8 cellular contexts compared by ENCODE assay signal in the genomic region with DNA sequence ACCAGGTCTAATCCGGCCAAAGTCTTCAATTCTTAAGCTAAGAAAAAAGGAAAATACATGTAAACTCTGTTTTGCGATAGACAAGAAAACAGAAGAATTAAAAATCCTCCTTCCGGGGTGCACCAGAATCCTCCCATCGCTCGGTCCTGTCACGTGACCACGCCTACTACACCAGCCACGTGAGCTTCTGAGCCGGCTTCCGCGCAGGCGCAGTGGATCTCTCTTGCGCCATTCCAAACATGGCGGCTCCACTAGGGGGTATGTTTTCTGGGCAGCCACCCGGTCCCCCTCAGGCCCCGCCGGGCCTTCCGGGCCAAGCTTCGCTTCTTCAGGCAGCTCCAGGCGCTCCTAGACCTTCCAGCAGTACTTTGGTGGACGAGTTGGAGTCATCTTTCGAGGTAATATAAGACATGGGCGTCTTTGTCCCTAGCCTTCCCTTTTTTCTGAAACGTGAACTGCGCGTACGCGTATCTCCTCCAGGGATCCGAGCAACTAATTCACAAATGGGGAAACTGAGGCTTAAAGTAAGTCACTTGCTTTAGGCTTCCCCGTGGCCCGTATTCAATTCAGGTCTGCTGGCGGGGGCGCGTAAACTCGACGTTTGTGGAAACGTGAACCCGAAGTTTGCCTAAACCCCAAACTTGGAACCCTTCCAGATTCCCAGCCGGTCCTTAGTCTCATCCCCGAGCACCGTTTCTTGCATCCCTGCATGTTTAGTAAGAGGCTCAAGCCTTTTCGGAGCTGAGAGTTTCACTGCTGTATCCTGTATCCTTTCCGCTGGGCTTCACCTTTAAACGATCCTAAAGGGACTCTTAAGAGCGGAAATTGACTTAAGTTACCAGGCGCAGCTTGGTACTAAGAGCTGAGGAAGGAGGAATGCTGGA. TPM values are rescaled to one million over a fixed set of nuclear protein-coding genes. Genes with fewer than 3 reads are reported as not detected.
A peak's percentile ranks its signal among the peaks of the same experiment; 100 is the strongest.
DNase-seq lines count a peak whose midpoint lies in the region; ATAC-seq, FAIRE-seq and TF ChIP-seq lines count a peak whose summit lies in the region.

A gene with protein sequence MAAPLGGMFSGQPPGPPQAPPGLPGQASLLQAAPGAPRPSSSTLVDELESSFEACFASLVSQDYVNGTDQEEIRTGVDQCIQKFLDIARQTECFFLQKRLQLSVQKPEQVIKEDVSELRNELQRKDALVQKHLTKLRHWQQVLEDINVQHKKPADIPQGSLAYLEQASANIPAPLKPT (plus strand): TSS at position 226 of the 884 bp plus-strand sequence. CDS start 14 bp downstream, at position 240.

- H3K36me3 ChIP-seq in adrenal gland (replicated peaks in 1 of 2), result peaks cover 0 to 9% of the 10 kb centered on the region in 2 donors
- H3K36me3 ChIP-seq in upper lobe of right lung, result peaks cover 21% of the 10 kb centered on the region

- H3K4me1 ChIP-seq in adrenal gland (replicated peaks in 1 of 2) (peaks cover 14 to 40% of the 10 kb centered on the region in 2 donors), upper lobe of right lung (peaks cover 33% of the 10 kb centered on the region)

- peak; percentile 98 for FAIRE-seq in GM12891 (lab: Jason Lieb, UNC)

- intact Hi-C loops in adrenal gland (cut with DNase I), result no loop called here
- intact Hi-C loops in left cardiac atrium (cut with DNase I), result loop anchor here in 1 of 2 donors (5.0 kb wide), 1 partner anchor 37 kb away; the partner anchor contains the start of gene LAP3
- intact Hi-C loops in posterior vena cava (cut with DNase I), result loop anchor here in 1 of 2 donors (5.0 kb wide), 1 partner anchor 37 kb away; the partner anchor contains the start of gene LAP3
- intact Hi-C loops in upper lobe of right lung (cut with DNase I), result no loop called here

- H3K27me3 ChIP-seq in adrenal gland (no peaks in the 10 kb centered on the region), upper lobe of right lung (no peaks in the 10 kb centered on the region)

- peak within 1 kb of the TSS; percentile 70 to 89 (median 76) for H3K27ac ChIP-seq in adrenal gland
- H3K27ac ChIP-seq in upper lobe of right lung, result peak within 1 kb of the TSS; percentile 87

- 0 to 1% (median 0%) methylated on average over 39 to 46 of the region's 46 CpGs for WGBS in adrenal gland, 4 donors

- DNase-seq in GM12891 (ENCODE audit: insufficient read length, low spot score) (peak; percentile 89), NCI-H146 (lab: John Stamatoyannopoulos, UW) (peak; percentile 95), T-helper 1 cell (peak; percentile 94 to 97 (median 94)), adrenal gland (peak; percentile 96 to 99 (median 98)), left cardiac atrium (peak; percentile 98), posterior vena cava (ENCODE audit: low spot score) (peak; percentile 99), upper lobe of right lung (peak; percentile 98)

- H3K9me3 ChIP-seq in adrenal gland (replicated peaks in 1 of 3), result no peaks in the 10 kb centered on the region
- H3K9me3 ChIP-seq in upper lobe of right lung, result no peaks in the 10 kb centered on the region

- TF ChIP-seq CTCF in adrenal gland (IDR thresholded peaks at IDR 0.05) (peak in 3 of 6 experiments; percentile 1 to 40 (median 8)), upper lobe of right lung (IDR thresholded peaks at IDR 0.05) (peak; percentile 6)

- H3K4me3 ChIP-seq in adrenal gland, result peak within 1 kb of the TSS; percentile 19 to 98 (median 64)
- peak within 1 kb of the TSS; percentile 80 for H3K4me3 ChIP-seq in upper lobe of right lung

- peak; percentile 97 for ATAC-seq in HG02798 (IDR thresholded peaks at IDR 0.05; ENCODE audit: poor library complexity, unreplicated experiment)
- peak; percentile 98 to 99 for ATAC-seq in left cardiac atrium
- peak; percentile 95 for ATAC-seq in upper lobe of right lung

- TF ChIP-seq POLR2A in GM12891 (IDR thresholded peaks at IDR 0.05; ENCODE audit: low read depth, low read length) (peak; percentile 94), adrenal gland (IDR thresholded peaks at IDR 0.05) (peak; percentile 79 to 85)

TF ChIP-seq in GM12891, 5 proteins besides CTCF, POLR2A, EP300 and RAD21:
- TF ChIP-seq PAX5 (IDR thresholded peaks at IDR 0.05; ENCODE audit: insufficient read depth, low read length, severe bottlenecking) (no peak), POU2F2 (IDR thresholded peaks at IDR 0.05; ENCODE audit: low read depth, low read length) (peak; percentile 79), POLR2AphosphoS5 (IDR thresholded peaks at IDR 0.05; ENCODE audit: low read depth, low read length) (peak; percentile 93), TAF1 (IDR thresholded peaks at IDR 0.05; ENCODE audit: low read depth, low read length) (peak; percentile 98), SPI1 (IDR thresholded peaks at IDR 0.05; ENCODE audit: low read depth, low read length) (0 out of 2 replicates have a peak, but pooled peaks have one; percentile 14)

RNA-seq across cellular contexts. Expression of the gene that starts here (rescaled TPM):
- polyA plus RNA-seq in GM12891 (2012; ENCODE audit: low read depth, missing spikeins), result 49.0 TPM
- total RNA-seq in adrenal gland (10 to 100 TPM in 5 of 8 donors, 1 to 10 TPM in 3; 7.2 to 49.4 (median 16.6) TPM), left cardiac atrium (10 to 100 TPM; 25.8 to 28.9 TPM), posterior vena cava (10 to 100 TPM; 34.4 to 41.6 TPM), upper lobe of right lung (50.0 TPM)
- polyA plus RNA-seq in adrenal gland, result 10 to 100 TPM in 1 of 3 donors, 1 to 10 TPM in 2; 4.9 to 11.3 (median 7.7) TPM

Comparison
In these comparisons a context has a peak if more than half of its experiments do, and no peak if none do; other contexts are left out.
1. Peak in every context shown above with its lines: DNase-seq, ATAC-seq, H3K4me3 ChIP-seq and H3K27ac ChIP-seq.